17 cellular contexts compared by ENCODE assay signal in genomic region chr12:132495629-132496207, GRCh38.
"Had no signal": no experiment of that assay in that cellular context is flagged by ENCODE, and none has a peak within 500 bp of the region (broad histone marks: within the 10 kb centered on the region; RNA-seq: fewer than 3 reads in every experiment).

No MANE protein-coding gene starts in this region.

- H3K27me3 Mint-ChIP-seq: activated naive CD4-positive, alpha-beta T cell treated with anti-CD3 and anti-CD28 coated beads, Interleukin-2, amount 10 ng/mL, durations not matched to agents 7 days and 5 days; naive thymus-derived CD4-positive, alpha-beta T cell had no signal

- DNase-seq: activated CD4-positive, alpha-beta T cell treated with anti-CD3 and anti-CD28 coated beads for 48 hours; activated CD8-positive, alpha-beta memory T cell treated with anti-CD3 and anti-CD28 coated beads, Interleukin-2, amount 50 U/mL, for 48 hours; activated CD8-positive, alpha-beta T cell treated with anti-CD3 and anti-CD28 coated beads, Interleukin-2, amount 10 ng/mL, durations not matched to agents 7 days and 5 days; activated naive CD4-positive, alpha-beta T cell treated with anti-CD3 and anti-CD28 coated beads, Interleukin-2, amount 10 ng/mL, durations not matched to agents 7 days and 5 days; cerebellar nuclear complex; dermis blood vessel endothelial cell; endodermal cell; erythroblast; hypothalamus; naive thymus-derived CD4-positive, alpha-beta T cell; stimulated activated CD4-positive, alpha-beta T cell treated with anti-CD3 and anti-CD28 coated beads, Interleukin-15, amount 100 ng/mL, for 24 hours; stimulated activated CD4-positive, alpha-beta T cell treated with anti-CD3 and anti-CD28 coated beads, Interleukin-4, amount 100 ng/mL, for 24 hours; stomach; T-helper 1 cell had no signal

- H3K27me3 ChIP-seq: stomach, vagina had no signal

- H3K4me3 Mint-ChIP-seq: activated CD8-positive, alpha-beta T cell treated with anti-CD3 and anti-CD28 coated beads, Interleukin-2, amount 10 ng/mL, durations not matched to agents 7 days and 5 days; activated naive CD4-positive, alpha-beta T cell treated with anti-CD3 and anti-CD28 coated beads, Interleukin-2, amount 10 ng/mL, durations not matched to agents 7 days and 5 days; endodermal cell; WTC11 had no signal

- H3K36me3 Mint-ChIP-seq: WTC11 had no signal

- H3K4me3 ChIP-seq: lung, vagina had no signal

- H3K9me3 ChIP-seq: stomach, vagina had no signal

- H3K27ac ChIP-seq: vagina had no signal

- H3K9me3 Mint-ChIP-seq: activated naive CD4-positive, alpha-beta T cell treated with anti-CD3 and anti-CD28 coated beads, Interleukin-2, amount 10 ng/mL, durations not matched to agents 7 days and 5 days; endodermal cell; WTC11 had no signal

- H3K36me3 ChIP-seq: stomach, vagina had no signal

- ATAC-seq: activated CD8-positive, alpha-beta T cell treated with anti-CD3 and anti-CD28 coated beads, Interleukin-2, amount 10 ng/mL, durations not matched to agents 7 days and 5 days; naive thymus-derived CD4-positive, alpha-beta T cell; WTC11 had no signal

- H3K27ac Mint-ChIP-seq: activated CD8-positive, alpha-beta T cell treated with anti-CD3 and anti-CD28 coated beads, Interleukin-2, amount 10 ng/mL, durations not matched to agents 7 days and 5 days; activated naive CD4-positive, alpha-beta T cell treated with anti-CD3 and anti-CD28 coated beads, Interleukin-2, amount 10 ng/mL, durations not matched to agents 7 days and 5 days; endodermal cell had no signal
